In genomic region chr18:9803698-9804516, GRCh38 we compare ENCODE assay signal across 10 cellular contexts.
A peak's percentile ranks its signal among the peaks of the same experiment; 100 is the strongest.
DNase-seq lines count a peak whose midpoint lies in the region; ATAC-seq, FAIRE-seq and TF ChIP-seq lines count a peak whose summit lies in the region.
"Had no signal": no experiment of that assay in that cellular context is flagged by ENCODE, and none has a peak within 500 bp of the region (broad histone marks: within the 10 kb centered on the region; RNA-seq: fewer than 3 reads in every experiment).

No MANE protein-coding gene starts in this region.

- no peak for TF ChIP-seq RAD21 in HepG2 (CRISPR knock-in tag; IDR thresholded peaks at IDR 0.05)

- peaks cover 44% of the 10 kb centered on the region for H3K4me1 Mint-ChIP-seq in brain
- no peaks in the 10 kb centered on the region for H3K4me1 Mint-ChIP-seq in activated T-helper 17 cell treated with anti-CD3 and anti-CD28 coated beads, Interleukin-2, amount 50 U/mL, for 72 hours

- H3K4me2 ChIP-seq in HepG2 (ENCODE audit: low read depth, low read length): peak overlapping the region; percentile 86

- H3K9me3 ChIP-seq in HepG2 (ENCODE audit: low read length) (no peaks in the 10 kb centered on the region), tibial nerve (no peaks in the 10 kb centered on the region)

- DNase-seq in NCI-H1105 treated with DMSO at 0.1 percent for 48 hours (lab: John Stamatoyannopoulos, UW) (peak; percentile 59), NCI-H1105 (lab: John Stamatoyannopoulos, UW) (no peak), HepG2 (ENCODE audit: low spot score) (no peak), tibial nerve (ENCODE audit: low spot score in 2 of 2) (no peak), GM10266 (ENCODE audit: extremely low spot score) (no peak)
- DNase-seq: stimulated activated CD4-positive, alpha-beta T cell treated with anti-CD3 and anti-CD28 coated beads, Interleukin-4, amount 100 ng/mL, for 4 hours; T-helper 1 cell had no signal

- H3K4me3 ChIP-seq in HepG2 (replicated peaks in 1 of 3; ENCODE audit: insufficient read depth in 1 of 3, low read depth in 2 of 3, low read length in 3 of 3): peak overlapping the region; percentile 56 to 76 (median 57)
- H3K4me3 ChIP-seq in tibial nerve: no peak overlapping the region

- H2AFZ ChIP-seq in HepG2 (ENCODE audit: low read length): peak overlapping the region; percentile 71

- ATAC-seq in HepG2 (peak; percentile 70), GM18858 (IDR thresholded peaks at IDR 0.05; ENCODE audit: unreplicated experiment) (no peak)
- no peak for ATAC-seq in activated T-helper 17 cell treated with anti-CD3 and anti-CD28 coated beads, Interleukin-2, amount 50 U/mL, for 72 hours (replicated peaks)

- peaks cover 11% of the 10 kb centered on the region for H3K36me3 Mint-ChIP-seq in brain
- no peaks in the 10 kb centered on the region for H3K36me3 Mint-ChIP-seq in activated T-helper 17 cell treated with anti-CD3 and anti-CD28 coated beads, Interleukin-2, amount 50 U/mL, for 72 hours (ENCODE audit: low read depth)

- in situ Hi-C loops in HepG2 (cut with HindIII; ENCODE audit: extremely low pct_ligation_motif_present, low pct_unique_long_range_greater_than_20kb): loop anchor here (10.0 kb wide), 1 partner anchor 121 kb away; no protein-coding TSS in a partner anchor

- TF ChIP-seq CTCF in brain (conservative IDR thresholded peaks at IDR 0.05) (no peak), HepG2 (CRISPR knock-in tag; IDR thresholded peaks at IDR 0.05) (no peak), tibial nerve (IDR thresholded peaks at IDR 0.05) (no peak), GM10266 (IDR thresholded peaks at IDR 0.05; ENCODE audit: control insufficient read depth, insufficient read depth, low read depth, missing control alignments) (no peak)

- H3K9ac ChIP-seq in HepG2 (ENCODE audit: insufficient read depth, low read depth, low read length): peak overlapping the region; percentile 59

- WGBS in HepG2 (ENCODE audit: low lambda C conversion rate): 14% methylated on average over 17 of the region's 19 CpGs
- 49 to 57% methylated on average over 17 to 18 of the region's 19 CpGs for WGBS in tibial nerve, 2 donors

- H3K27me3 Mint-ChIP-seq in brain: peaks cover 3% of the 10 kb centered on the region
- peaks cover 26% of the 10 kb centered on the region for H3K27me3 Mint-ChIP-seq in activated T-helper 17 cell treated with anti-CD3 and anti-CD28 coated beads, Interleukin-2, amount 50 U/mL, for 72 hours

- H3K36me3 ChIP-seq in HepG2 (replicated peaks in 1 of 2; ENCODE audit: control insufficient read depth in 1 of 2, insufficient read depth in 2 of 2, low read length in 2 of 2): no peaks in the 10 kb centered on the region
- H3K36me3 ChIP-seq in tibial nerve: no peaks in the 10 kb centered on the region

- H3K27ac ChIP-seq in HepG2 (ENCODE audit: extremely low read length, insufficient read depth, low read length) (peak overlapping the region; percentile 50), tibial nerve (peak overlapping the region; percentile 34 to 87 (median 58))

- TF ChIP-seq POLR2A in HepG2 (IDR thresholded peaks at IDR 0.05; ENCODE audit: insufficient read depth in 1 of 2, low read depth in 2 of 2, low read length in 2 of 2) (peak in 1 of 2 experiments; percentile 33; a peak in 1 of 4 replicates), tibial nerve (IDR thresholded peaks at IDR 0.05) (no peak)

- FAIRE-seq in HepG2 (lab: Jason Lieb, UNC): no peak

- BruUV-seq in HepG2 (replicated peaks; lab: Mats Ljungman, UMichigan): no TSS peak

- H3K9me3 Mint-ChIP-seq in brain: peaks cover 3 to 9% (median 8%) of the 10 kb centered on the region in 5 experiments
- no peaks in the 10 kb centered on the region for H3K9me3 Mint-ChIP-seq in activated T-helper 17 cell treated with anti-CD3 and anti-CD28 coated beads, Interleukin-2, amount 50 U/mL, for 72 hours

- POLR2A ChIA-PET in HepG2 (lab: Yijun Ruan, JAX): interaction anchor here (0.9 to 3.3 kb wide), 5 partner anchors 25 to 195 kb away, joined by 3 to 25 read pairs (median 4); partner anchors contain the start of gene VAPA

- CTCF ChIA-PET in HepG2 (lab: Yijun Ruan, JAX; ENCODE audit: low intra/inter-chr PET ratio, low total read pairs): no interaction called here

- no peaks in the 10 kb centered on the region for H4K20me1 ChIP-seq in HepG2 (ENCODE audit: insufficient read depth, low read length)

- peak overlapping the region; percentile 48 to 84 (median 78) for H3K27ac Mint-ChIP-seq in brain
- H3K27ac Mint-ChIP-seq in activated T-helper 17 cell treated with anti-CD3 and anti-CD28 coated beads, Interleukin-2, amount 50 U/mL, for 72 hours: no peak overlapping the region

- no peaks in the 10 kb centered on the region; a peak in 1 of 5 replicates for H3K27me3 ChIP-seq in HepG2 (ENCODE audit: control insufficient read depth in 1 of 2, insufficient read depth in 2 of 2, low read length in 2 of 2)
- H3K27me3 ChIP-seq in tibial nerve: no peaks in the 10 kb centered on the region

- TF ChIP-seq EP300 in HepG2 (IDR thresholded peaks at IDR 0.05; ENCODE audit: low read depth in 2 of 2, low read length in 2 of 2) (no peak), HepG2 (CRISPR knock-in tag; IDR thresholded peaks at IDR 0.05; ENCODE audit: borderline replicate concordance) (no peak), tibial nerve (IDR thresholded peaks at IDR 0.05) (no peak)

- H3K4me3 Mint-ChIP-seq in brain: peak overlapping the region in 4 of 5 experiments; percentile 8 to 59 (median 44)
- H3K4me3 Mint-ChIP-seq in activated T-helper 17 cell treated with anti-CD3 and anti-CD28 coated beads, Interleukin-2, amount 50 U/mL, for 72 hours: no peak overlapping the region

- intact Hi-C loops in HepG2 (cut with micrococcal nuclease; ENCODE audit: unreplicated experiment): loop anchor here (2.0 kb wide), 1 partner anchor 123 kb away; no protein-coding TSS in a partner anchor

- no peaks in the 10 kb centered on the region for H3K79me2 ChIP-seq in HepG2 (ENCODE audit: insufficient read depth, low read length)

- H3K4me1 ChIP-seq in HepG2 (ENCODE audit: insufficient read depth, low read length) (peaks cover 73% of the 10 kb centered on the region), tibial nerve (peaks cover 0 to 60% (median 47%) of the 10 kb centered on the region in 4 donors)

TF ChIP-seq in HepG2, 621 proteins besides CTCF, POLR2A, EP300 and RAD21 (continues in another document):
- TF ChIP-seq SATB2 (CRISPR knock-in tag; IDR thresholded peaks at IDR 0.05) (no peak), NFATC3 (CRISPR knock-in tag; IDR thresholded peaks at IDR 0.05) (no peak), YEATS2 (CRISPR knock-in tag; IDR thresholded peaks at IDR 0.05; ENCODE audit: borderline replicate concordance) (no peak), ARNTL (CRISPR knock-in tag; IDR thresholded peaks at IDR 0.05) (no peak), ZNF687 (CRISPR knock-in tag; IDR thresholded peaks at IDR 0.05) (peak; percentile 63), PTBP1 (IDR thresholded peaks at IDR 0.05; ENCODE audit: low read depth, low read length, poor library complexity, severe bottlenecking) (no peak), ATF1 (CRISPR knock-in tag; IDR thresholded peaks at IDR 0.05) (no peak), POLR2AphosphoS5 (IDR thresholded peaks at IDR 0.05; ENCODE audit: low read depth, low read length) (no peak), SRSF1 (optimal IDR thresholded peaks at IDR 0.05; ENCODE audit: low read depth, low read length) (no peak), PITX1 (CRISPR knock-in tag; IDR thresholded peaks at IDR 0.05) (no peak), ZBTB21 (CRISPR knock-in tag; IDR thresholded peaks at IDR 0.05) (no peak), CHD4 (IDR thresholded peaks at IDR 0.05; ENCODE audit: borderline replicate concordance, low read length) (0 out of 2 replicates have a peak, but pooled peaks have one; percentile 13), ZNF550 (CRISPR knock-in tag; IDR thresholded peaks at IDR 0.05; ENCODE audit: borderline replicate concordance) (no peak), HIC2 (CRISPR knock-in tag; IDR thresholded peaks at IDR 0.05; ENCODE audit: low read depth) (no peak)

Comparison
In these comparisons a context has a peak if more than half of its experiments do, and no peak if none do; other contexts are left out.
1. H3K4me3 ChIP-seq: peak in HepG2 (3 of 3); none in tibial nerve (0 of 4).